ENCODE assay signal across 11 cellular contexts in genomic region chrX:152641996-152642395, GRCh38. TPM values are rescaled to one million over a fixed set of nuclear protein-coding genes. Genes with fewer than 3 reads are reported as not detected.
DNase-seq lines count a peak whose midpoint lies in the region; ATAC-seq, FAIRE-seq and TF ChIP-seq lines count a peak whose summit lies in the region.
"Had no signal": no experiment of that assay in that cellular context is flagged by ENCODE, and none has a peak within 500 bp of the region (broad histone marks: within the 10 kb centered on the region; RNA-seq: fewer than 3 reads in every experiment).

No MANE protein-coding gene starts in this region.

- DNase-seq in A172 (ENCODE audit: low spot score) (peak; percentile 15), glutamatergic neuron (peak; percentile 23), GDM1 (lab: John Stamatoyannopoulos, UW) (no peak), KG1 (lab: John Stamatoyannopoulos, UW) (no peak), H54 (ENCODE audit: insufficient read length, low spot score) (no peak)
- DNase-seq in stimulated activated naive B cell treated with anti-CD40 and anti-IgM and Interleukin-4, amounts not matched to agents 10 μg/mL and 1 μg/mL and 100 μg/mL, for 72 hours = no peak
- DNase-seq: aorta; CD4-positive, alpha-beta T cell had no signal

- no peaks in the 10 kb centered on the region for H4K20me1 ChIP-seq in OCI-LY3 (ENCODE audit: insufficient read depth, low read length)

- TF ChIP-seq POLR2A in H54 (IDR thresholded peaks at IDR 0.05; ENCODE audit: low read depth, low read length) = no peak

- ATAC-seq in GM18868 (IDR thresholded peaks at IDR 0.05; ENCODE audit: unreplicated experiment) = peak; percentile 77
- no peak for ATAC-seq in stimulated activated naive B cell treated with anti-CD40 and anti-IgM and Interleukin-4, amounts not matched to agents 10 μg/mL and 1 μg/mL and 100 μg/mL, for 72 hours (replicated peaks)

- H3K27me3 ChIP-seq in OCI-LY3 (ENCODE audit: low read depth, low read length) = 0 out of 2 replicates have a peak, but pooled peaks cover 8% of the 10 kb centered on the region

- H3K4me1 Mint-ChIP-seq in glutamatergic neuron (ENCODE audit: low read depth, unreplicated experiment) = peaks cover 10% of the 10 kb centered on the region
- peaks cover 0 to 1% of the 10 kb centered on the region in 2 donors for H3K4me1 Mint-ChIP-seq in stimulated activated naive B cell treated with anti-CD40 and anti-IgM and Interleukin-4, amounts not matched to agents 10 μg/mL and 1 μg/mL and 100 μg/mL, for 72 hours

- H3K9me3 Mint-ChIP-seq in glutamatergic neuron (ENCODE audit: unreplicated experiment) = no peaks in the 10 kb centered on the region
- no peaks in the 10 kb centered on the region for H3K9me3 Mint-ChIP-seq in stimulated activated naive B cell treated with anti-CD40 and anti-IgM and Interleukin-4, amounts not matched to agents 10 μg/mL and 1 μg/mL and 100 μg/mL, for 72 hours
- H3K9me3 Mint-ChIP-seq: CD4-positive, alpha-beta T cell had no signal

- no peaks in the 10 kb centered on the region for H3K79me2 ChIP-seq in OCI-LY3 (ENCODE audit: low read length)

- H3K4me1 ChIP-seq in OCI-LY3 (ENCODE audit: low read length) = peaks cover 4% of the 10 kb centered on the region; the same call in 1 of the 2 replicates

- FAIRE-seq in H54 (lab: Jason Lieb, UNC) = no peak

- H3K4me3 ChIP-seq in OCI-LY3 (ENCODE audit: low read length) = no peak overlapping the region
- H3K4me3 ChIP-seq: tibial nerve had no signal

- no peaks in the 10 kb centered on the region for H3K36me3 ChIP-seq in OCI-LY3 (replicated peaks; ENCODE audit: low read depth, low read length)
- H3K36me3 ChIP-seq: tibial nerve had no signal

- no peak overlapping the region for H3K4me2 ChIP-seq in OCI-LY3 (ENCODE audit: low read length)

- no peak overlapping the region for H3K9ac ChIP-seq in OCI-LY3 (ENCODE audit: low read length)

- TF ChIP-seq CTCF in OCI-LY3 (IDR thresholded peaks at IDR 0.05; ENCODE audit: low read depth, low read length) = peak; percentile 39
- peak; percentile 33 for TF ChIP-seq CTCF in glutamatergic neuron (IDR thresholded peaks at IDR 0.05; ENCODE audit: partially characterized antibody, unreplicated experiment)

- H3K4me3 Mint-ChIP-seq in glutamatergic neuron (ENCODE audit: unreplicated experiment) = no peak overlapping the region
- H3K4me3 Mint-ChIP-seq in stimulated activated naive B cell treated with anti-CD40 and anti-IgM and Interleukin-4, amounts not matched to agents 10 μg/mL and 1 μg/mL and 100 μg/mL, for 72 hours = no peak overlapping the region
- H3K4me3 Mint-ChIP-seq: CD4-positive, alpha-beta T cell had no signal

- no peak overlapping the region for H2AFZ ChIP-seq in OCI-LY3 (ENCODE audit: low read depth, low read length)

- H3K27ac Mint-ChIP-seq in glutamatergic neuron (ENCODE audit: unreplicated experiment) = peak overlapping the region; percentile 43
- H3K27ac Mint-ChIP-seq in stimulated activated naive B cell treated with anti-CD40 and anti-IgM and Interleukin-4, amounts not matched to agents 10 μg/mL and 1 μg/mL and 100 μg/mL, for 72 hours = no peak overlapping the region
- H3K27ac Mint-ChIP-seq: CD4-positive, alpha-beta T cell had no signal

- no peak overlapping the region for H3K27ac ChIP-seq in OCI-LY3 (ENCODE audit: low read length)
- H3K27ac ChIP-seq: tibial nerve had no signal

- no peaks in the 10 kb centered on the region for H3K36me3 Mint-ChIP-seq in glutamatergic neuron (ENCODE audit: unreplicated experiment)
- H3K36me3 Mint-ChIP-seq in stimulated activated naive B cell treated with anti-CD40 and anti-IgM and Interleukin-4, amounts not matched to agents 10 μg/mL and 1 μg/mL and 100 μg/mL, for 72 hours = no peaks in the 10 kb centered on the region

- H3K27me3 Mint-ChIP-seq in glutamatergic neuron (ENCODE audit: unreplicated experiment) = no peaks in the 10 kb centered on the region
- H3K27me3 Mint-ChIP-seq in stimulated activated naive B cell treated with anti-CD40 and anti-IgM and Interleukin-4, amounts not matched to agents 10 μg/mL and 1 μg/mL and 100 μg/mL, for 72 hours = peaks cover 9 to 24% of the 10 kb centered on the region in 2 donors

- no peaks in the 10 kb centered on the region for H3K9me3 ChIP-seq in OCI-LY3 (ENCODE audit: insufficient read depth, low read length)
- H3K9me3 ChIP-seq: tibial nerve had no signal

RNA-seq across cellular contexts. Expression of gene GABRQ, which starts 4.3 kb away (rescaled TPM):
- not detected in 2 replicates for total RNA-seq in A172 (2014; rRNA removed; shearing (Covaris generic))
- total RNA-seq in glutamatergic neuron (ENCODE audit: unreplicated experiment) = 2.6 TPM
- total RNA-seq: CD4-positive, alpha-beta T cell had no signal

RNA-seq across cellular contexts. Expression of gene MAGEA3, which starts 56.6 kb away (rescaled TPM):
- total RNA-seq in A172 (2014; rRNA removed; shearing (Covaris generic)) = 25.8 and 30.4 TPM in 2 replicates
- not detected for total RNA-seq in glutamatergic neuron (ENCODE audit: unreplicated experiment)
- total RNA-seq: aorta; CD4-positive, alpha-beta T cell; tibial nerve had no signal

Comparison
In these comparisons a context has a peak if more than half of its experiments do, and no peak if none do; other contexts are left out.
1. DNase-seq: peak in A172 (single experiment) and glutamatergic neuron (single experiment); none in GDM1 (single experiment), stimulated activated naive B cell treated with anti-CD40 and anti-IgM and Interleukin-4, amounts not matched to agents 10 μg/mL and 1 μg/mL and 100 μg/mL, for 72 hours (single experiment), KG1 (single experiment) and H54 (single experiment).
2. RNA of gene MAGEA3, which starts 56.6 kb away (total RNA-seq): 25.8 to 30.4 TPM in A172; not detected in glutamatergic neuron (single experiment); every median in the first group is over 10 times any median in the second.